In the genomic region with DNA sequence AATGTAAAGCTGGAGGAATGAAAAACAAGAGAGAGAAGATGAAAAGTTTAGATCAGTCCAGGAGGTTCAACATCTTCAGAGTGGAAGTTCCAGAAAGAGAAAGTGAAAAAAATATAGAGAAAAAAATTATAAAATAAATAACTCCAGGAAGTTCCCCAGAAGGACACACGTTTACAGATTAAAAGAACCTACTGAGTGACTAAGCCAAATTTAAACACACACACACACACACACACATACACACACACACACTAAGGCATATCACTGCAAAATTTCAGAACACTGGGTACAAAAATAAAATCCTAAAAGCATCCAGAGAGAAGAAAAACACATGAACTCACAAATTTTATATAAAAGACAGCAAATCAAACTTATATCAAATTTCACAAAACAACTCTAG, we compare ENCODE assay signal across 17 cellular contexts.
"Had no signal": no experiment of that assay in that cellular context is flagged by ENCODE, and none has a peak within 500 bp of the region (broad histone marks: within the 10 kb centered on the region; RNA-seq: fewer than 3 reads in every experiment).

No MANE protein-coding gene starts in this region.

- H3K36me3 ChIP-seq: adrenal gland, pancreas, tibial nerve, vagina had no signal

- DNase-seq: activated B cell treated with CpG ODN at 0.5 μM for 24 hours; activated CD4-positive, alpha-beta T cell treated with anti-CD3 and anti-CD28 coated beads, Interleukin-2, amount 10 ng/mL, durations not matched to agents 24 days and 14 days; activated naive CD4-positive, alpha-beta T cell treated with anti-CD3 and anti-CD28 coated beads, Interleukin-2, amount 10 ng/mL, durations not matched to agents 7 days and 5 days; activated T-cell treated with anti-CD3 and anti-CD28 coated beads for 4 hours; adrenal gland; endodermal cell; erythroblast; foreskin fibroblast; immature natural killer cell; nephron progenitor cell; pancreas; stimulated activated CD4-positive, alpha-beta T cell treated with anti-CD3 and anti-CD28 coated beads, Interleukin-4, amount 100 ng/mL, for 4 hours had no signal

- H3K9me3 Mint-ChIP-seq: activated B cell treated with CpG ODN at 0.5 μM for 24 hours; activated CD4-positive, alpha-beta T cell treated with anti-CD3 and anti-CD28 coated beads, Interleukin-2, amount 10 ng/mL, durations not matched to agents 24 days and 14 days; activated naive CD4-positive, alpha-beta T cell treated with anti-CD3 and anti-CD28 coated beads, Interleukin-2, amount 10 ng/mL, durations not matched to agents 7 days and 5 days; activated T-helper 17 cell treated with anti-CD3 and anti-CD28 coated beads, Interleukin-2, amount 50 U/mL, for 72 hours; central memory CD8-positive, alpha-beta T cell; endodermal cell; immature natural killer cell; T-helper 1 cell treated with Interleukin-12 subunit alpha and Interleukin-12 subunit beta and Interleukin-4 antibody, amounts not matched to agents 30 μg/mL and 1 μg/mL, for 36 hours had no signal

- H3K27ac ChIP-seq: pancreas, tibial nerve, vagina had no signal

- H3K4me3 ChIP-seq: adrenal gland, pancreas, tibial nerve, vagina had no signal

- H3K4me1 ChIP-seq: adrenal gland, pancreas, tibial nerve, vagina had no signal

- H3K27me3 ChIP-seq: adrenal gland, tibial nerve, vagina had no signal

- H3K36me3 Mint-ChIP-seq: activated naive CD4-positive, alpha-beta T cell treated with anti-CD3 and anti-CD28 coated beads, Interleukin-2, amount 10 ng/mL, durations not matched to agents 7 days and 5 days; immature natural killer cell had no signal

- H3K9me3 ChIP-seq: adrenal gland, pancreas, tibial nerve, vagina had no signal

- H3K4me3 Mint-ChIP-seq: activated B cell treated with CpG ODN at 0.5 μM for 24 hours; activated CD4-positive, alpha-beta T cell treated with anti-CD3 and anti-CD28 coated beads, Interleukin-2, amount 10 ng/mL, durations not matched to agents 24 days and 14 days; activated naive CD4-positive, alpha-beta T cell treated with anti-CD3 and anti-CD28 coated beads, Interleukin-2, amount 10 ng/mL, durations not matched to agents 7 days and 5 days; activated T-helper 17 cell treated with anti-CD3 and anti-CD28 coated beads, Interleukin-2, amount 50 U/mL, for 72 hours; central memory CD8-positive, alpha-beta T cell; endodermal cell; immature natural killer cell; nephron progenitor cell; T-helper 1 cell treated with Interleukin-12 subunit alpha and Interleukin-12 subunit beta and Interleukin-4 antibody, amounts not matched to agents 30 μg/mL and 1 μg/mL, for 36 hours had no signal

- H3K4me1 Mint-ChIP-seq: activated B cell treated with CpG ODN at 0.5 μM for 24 hours; activated CD4-positive, alpha-beta T cell treated with anti-CD3 and anti-CD28 coated beads, Interleukin-2, amount 10 ng/mL, durations not matched to agents 24 days and 14 days; activated T-helper 17 cell treated with anti-CD3 and anti-CD28 coated beads, Interleukin-2, amount 50 U/mL, for 72 hours; immature natural killer cell had no signal

- H3K27ac Mint-ChIP-seq: activated B cell treated with CpG ODN at 0.5 μM for 24 hours; activated CD4-positive, alpha-beta T cell treated with anti-CD3 and anti-CD28 coated beads, Interleukin-2, amount 10 ng/mL, durations not matched to agents 24 days and 14 days; activated naive CD4-positive, alpha-beta T cell treated with anti-CD3 and anti-CD28 coated beads, Interleukin-2, amount 10 ng/mL, durations not matched to agents 7 days and 5 days; activated T-helper 17 cell treated with anti-CD3 and anti-CD28 coated beads, Interleukin-2, amount 50 U/mL, for 72 hours; endodermal cell; immature natural killer cell; nephron progenitor cell; T-helper 1 cell treated with Interleukin-12 subunit alpha and Interleukin-12 subunit beta and Interleukin-4 antibody, amounts not matched to agents 30 μg/mL and 1 μg/mL, for 36 hours had no signal
